In genomic region chrX:48466696-48467095, GRCh38 we compare ENCODE assay signal across 9 cellular contexts. TPM values are rescaled to one million over a fixed set of nuclear protein-coding genes. Genes with fewer than 3 reads are reported as not detected.
DNase-seq lines count a peak whose midpoint lies in the region; ATAC-seq and TF ChIP-seq lines count a peak whose summit lies in the region.
"Had no signal": no experiment of that assay in that cellular context is flagged by ENCODE, and none has a peak within 500 bp of the region (broad histone marks: within the 10 kb centered on the region; RNA-seq: fewer than 3 reads in every experiment).

No MANE protein-coding gene starts in this region.

- H3K9me3 Mint-ChIP-seq in central memory CD8-positive, alpha-beta T cell: no peaks in the 10 kb centered on the region

- H3K36me3 ChIP-seq in GM06990 (ENCODE audit: control insufficient read depth, insufficient read depth, low read length): peaks cover 2% of the 10 kb centered on the region
- peaks cover 0 to 6% (median 0%) of the 10 kb centered on the region in 6 donors for H3K36me3 ChIP-seq in spleen
- H3K36me3 ChIP-seq in MG63: no peaks in the 10 kb centered on the region

- TF ChIP-seq CTCF in GM06990 (IDR thresholded peaks at IDR 0.05; ENCODE audit: insufficient read depth, low read length, poor library complexity, severe bottlenecking): peak; percentile 35
- TF ChIP-seq CTCF in spleen (IDR thresholded peaks at IDR 0.05 in 8 of 11, conservative IDR thresholded peaks at IDR 0.05 in 3 of 11): no peak

- no peak for TF ChIP-seq POLR2A in spleen (IDR thresholded peaks at IDR 0.05)

- H3K4me3 ChIP-seq in GM06990 (replicated peaks; ENCODE audit: low read depth, low read length) (no peak overlapping the region; the same call in 1 of the 2 replicates), spleen (no peak overlapping the region), MG63 (no peak overlapping the region)

- DNase-seq in GM06990 (ENCODE audit: extremely low read depth, insufficient read length) (no peak), RPMI8226 (peak; percentile 37), spleen (peak; percentile 52), inferior parietal cortex (ENCODE audit: extremely low spot score) (no peak), MG63 (no peak), amygdala (lab: John Stamatoyannopoulos, UW) (no peak)
- no peak for DNase-seq in central memory CD8-positive, alpha-beta T cell (ENCODE audit: low spot score in 2 of 2)
- DNase-seq: NCI-H2171 had no signal

- no peaks in the 10 kb centered on the region for H3K9me3 ChIP-seq in spleen
- no peaks in the 10 kb centered on the region for H3K9me3 ChIP-seq in MG63

- WGBS in spleen, 5 donors: 86 to 98% (median 93%) methylated on average over 7 to 10 of the region's 10 CpGs

- H3K27me3 ChIP-seq in GM06990 (replicated peaks; ENCODE audit: control insufficient read depth, insufficient read depth, low read length) (no peaks in the 10 kb centered on the region), spleen (replicated peaks in 1 of 7) (peaks cover 0 to 5% (median 0%) of the 10 kb centered on the region in 7 donors), MG63 (no peaks in the 10 kb centered on the region)

- no peak for ATAC-seq in central memory CD8-positive, alpha-beta T cell (replicated peaks; ENCODE audit: extremely low read depth, poor library complexity, severe bottlenecking)
- no peak for ATAC-seq in GM21737 (IDR thresholded peaks at IDR 0.05; ENCODE audit: unreplicated experiment)

- H3K27ac Mint-ChIP-seq in central memory CD8-positive, alpha-beta T cell (ENCODE audit: low read depth): no peak overlapping the region

- H3K27ac ChIP-seq in spleen: no peak overlapping the region

- H3K27me3 Mint-ChIP-seq in central memory CD8-positive, alpha-beta T cell: no peaks in the 10 kb centered on the region

- peak overlapping the region; percentile 91 for H3K4me3 Mint-ChIP-seq in central memory CD8-positive, alpha-beta T cell

- H3K4me1 ChIP-seq in spleen: peaks cover 0 to 22% (median 2%) of the 10 kb centered on the region in 6 donors

- H3K36me3 Mint-ChIP-seq in central memory CD8-positive, alpha-beta T cell (ENCODE audit: insufficient read depth): peaks cover 7% of the 10 kb centered on the region

- H3K4me1 Mint-ChIP-seq in central memory CD8-positive, alpha-beta T cell: peaks cover 46% of the 10 kb centered on the region

- intact Hi-C loops in spleen (cut with DNase I; ENCODE audit: low total_unique reads): no loop called here

RNA-seq across cellular contexts. Expression of gene SLC38A5, which starts 3.4 kb away (rescaled TPM):
- total RNA-seq in spleen: 10 to 100 TPM; 11.3 to 57.4 (median 21.1) TPM
- polyA plus RNA-seq in spleen: 10 to 100 TPM; 20.2 to 30.4 (median 23.5) TPM
- total RNA-seq in MG63 (2014; rRNA removed; shearing (Covaris generic); ENCODE audit: low replicate concordance): 0.79 and 2.0 TPM in 2 replicates

RNA-seq across cellular contexts. Expression of gene FTSJ1, which starts 9.3 kb away (rescaled TPM):
- 10 to 100 TPM; 27.1 to 58.6 (median 38.5) TPM for total RNA-seq in spleen
- polyA plus RNA-seq in spleen: 10 to 100 TPM; 36.6 to 47.4 (median 41.0) TPM
- 55.3 and 76.6 TPM in 2 replicates for total RNA-seq in MG63 (2014; rRNA removed; shearing (Covaris generic); ENCODE audit: low replicate concordance)

RNA-seq across cellular contexts. Expression of gene PORCN, which starts 42.1 kb away (rescaled TPM):
- total RNA-seq in spleen: 10 to 100 TPM in 5 of 7 donors, 1 to 10 TPM in 2; 9.8 to 20.8 (median 14.2) TPM
- 1 to 10 TPM; 5.0 to 8.8 (median 7.3) TPM for polyA plus RNA-seq in spleen
- 1.6 and 11.2 TPM in 2 replicates for total RNA-seq in MG63 (2014; rRNA removed; shearing (Covaris generic); ENCODE audit: low replicate concordance)

RNA-seq across cellular contexts. Expression of gene EBP, which starts 54.9 kb away (rescaled TPM):
- 10 to 100 TPM; 25.1 to 36.3 (median 32.0) TPM for total RNA-seq in spleen
- 10 to 100 TPM; 46.4 to 62.3 (median 57.8) TPM for polyA plus RNA-seq in spleen
- 15.9 and 32.9 TPM in 2 replicates for total RNA-seq in MG63 (2014; rRNA removed; shearing (Covaris generic); ENCODE audit: low replicate concordance)

RNA-seq across cellular contexts. Expression of gene SSX4B, which starts 54.9 kb away (rescaled TPM):
- total RNA-seq in spleen: not detected
- not detected for polyA plus RNA-seq in spleen
- not detected in 2 replicates for total RNA-seq in MG63 (2014; rRNA removed; shearing (Covaris generic); ENCODE audit: low replicate concordance)

Comparison
In these comparisons a context has a peak if more than half of its experiments do, and no peak if none do; other contexts are left out.
1. DNase-seq: peak in RPMI8226 (single experiment) and spleen (single experiment); none in GM06990 (single experiment), central memory CD8-positive, alpha-beta T cell (0 of 2), inferior parietal cortex (single experiment), MG63 (single experiment) and amygdala (0 of 56).